Comparison of ENCODE assay signal across 10 cellular contexts in genomic region chr17:82235775-82236141, GRCh38. TPM values are rescaled to one million over a fixed set of nuclear protein-coding genes. Genes with fewer than 3 reads are reported as not detected.
A peak's percentile ranks its signal among the peaks of the same experiment; 100 is the strongest.
DNase-seq lines count a peak whose midpoint lies in the region; ATAC-seq and TF ChIP-seq lines count a peak whose summit lies in the region.
"Had no signal": no experiment of that assay in that cellular context is flagged by ENCODE, and none has a peak within 500 bp of the region (broad histone marks: within the 10 kb centered on the region; RNA-seq: fewer than 3 reads in every experiment).

No MANE protein-coding gene starts in this region.

- no peak overlapping the region for H2AFZ ChIP-seq in GM23338

- no peak overlapping the region for H3K4me3 ChIP-seq in A673 (ENCODE audit: low read depth, low read length, poor library complexity, severe bottlenecking)
- no peak overlapping the region for H3K4me3 ChIP-seq in GM23338
- no peak overlapping the region for H3K4me3 ChIP-seq in ovary
- no peak overlapping the region for H3K4me3 ChIP-seq in MG63
- H3K4me3 ChIP-seq: thoracic aorta had no signal

- H3K36me3 Mint-ChIP-seq in GM23338 (ENCODE audit: low read depth): no peaks in the 10 kb centered on the region; the same call in 2 of the 3 replicates
- H3K36me3 Mint-ChIP-seq in MCF 10A (ENCODE audit: insufficient read depth, unreplicated experiment): peaks cover 76% of the 10 kb centered on the region
- H3K36me3 Mint-ChIP-seq in T-cell: no peaks in the 10 kb centered on the region

- TF ChIP-seq EP300 in ovary (IDR thresholded peaks at IDR 0.05): no peak

- no peak for TF ChIP-seq POLR2A in ovary (IDR thresholded peaks at IDR 0.05)

- TF ChIP-seq CTCF in A673 (conservative IDR thresholded peaks at IDR 0.05; ENCODE audit: low read depth, low read length): no peak
- no peak for TF ChIP-seq CTCF in GM23338 (conservative IDR thresholded peaks at IDR 0.05; ENCODE audit: low read depth in 2 of 2)
- no peak for TF ChIP-seq CTCF in MCF 10A (IDR thresholded peaks at IDR 0.05; ENCODE audit: unreplicated experiment)
- no peak for TF ChIP-seq CTCF in ovary (IDR thresholded peaks at IDR 0.05)

- POLR2A ChIA-PET in A673 (lab: Charles Lee; ENCODE audit: low non-redundant PET) (no interaction called here), MCF 10A (lab: Yijun Ruan, JAX) (interaction anchor here (0.7 to 2.4 kb wide), 14 partner anchors 8 to 125 kb away, joined by 3 to 35 read pairs (median 4); partner anchors contain the start of genes CSNK1D and SECTM1), T-cell (lab: Charles Lee) (no interaction called here)

- CTCF ChIA-PET in A673 (lab: Charles Lee) (interaction anchor here (0.6 to 3.3 kb wide), 2 partner anchors 11 to 98 kb away, joined by 4 to 10 read pairs; partner anchors contain the start of gene SECTM1), MCF 10A (lab: Yijun Ruan, JAX) (interaction anchor here (0.6 to 2.4 kb wide), 11 partner anchors 19 to 293 kb away, joined by 3 to 15 read pairs (median 4); no protein-coding TSS in a partner anchor), T-cell (lab: Charles Lee) (interaction anchor here in 1 of 2 donors (0.8 to 1.1 kb wide), 5 partner anchors 30 to 88 kb away, joined by 4 to 7 read pairs (median 4); partner anchors contain the start of gene CD7)

- H3K9me3 Mint-ChIP-seq in GM23338 (no peaks in the 10 kb centered on the region), MCF 10A (ENCODE audit: unreplicated experiment) (no peaks in the 10 kb centered on the region), T-cell (no peaks in the 10 kb centered on the region)
- H3K9me3 Mint-ChIP-seq: activated T-helper 1 cell treated with anti-CD3 and anti-CD28 coated beads, Interleukin-12 subunit alpha, Interleukin-12 subunit beta, Interleukin-2, Interleukin-4 antibody, amounts not matched to agents 30 ng/mL and 10 ng/mL and 1 ng/mL, durations not matched to agents 14 hours and 24 hours and 36 hours had no signal

- H3K4me3 Mint-ChIP-seq in GM23338: no peak overlapping the region
- peak overlapping the region; percentile 16 for H3K4me3 Mint-ChIP-seq in MCF 10A (ENCODE audit: unreplicated experiment)
- H3K4me3 Mint-ChIP-seq in T-cell: no peak overlapping the region
- H3K4me3 Mint-ChIP-seq: activated T-helper 1 cell treated with anti-CD3 and anti-CD28 coated beads, Interleukin-12 subunit alpha, Interleukin-12 subunit beta, Interleukin-2, Interleukin-4 antibody, amounts not matched to agents 30 ng/mL and 10 ng/mL and 1 ng/mL, durations not matched to agents 14 hours and 24 hours and 36 hours had no signal

- H3K27me3 Mint-ChIP-seq in GM23338 (ENCODE audit: insufficient read depth, low read depth, poor library complexity) (peaks cover 16% of the 10 kb centered on the region), MCF 10A (ENCODE audit: insufficient read depth, unreplicated experiment) (no peaks in the 10 kb centered on the region), T-cell (no peaks in the 10 kb centered on the region)

- no peak overlapping the region for H3K27ac Mint-ChIP-seq in GM23338
- peak overlapping the region; percentile 39 for H3K27ac Mint-ChIP-seq in MCF 10A (ENCODE audit: low read depth, unreplicated experiment)
- H3K27ac Mint-ChIP-seq in T-cell: no peak overlapping the region
- H3K27ac Mint-ChIP-seq: activated T-helper 1 cell treated with anti-CD3 and anti-CD28 coated beads, Interleukin-12 subunit alpha, Interleukin-12 subunit beta, Interleukin-2, Interleukin-4 antibody, amounts not matched to agents 30 ng/mL and 10 ng/mL and 1 ng/mL, durations not matched to agents 14 hours and 24 hours and 36 hours had no signal

- peaks cover 2% of the 10 kb centered on the region; the same call in 1 of the 2 replicates for H3F3A ChIP-seq in GM23338 (replicated peaks; ENCODE audit: low read depth)

- H3K27me3 ChIP-seq in A673 (replicated peaks; ENCODE audit: insufficient read depth, low read depth, low read length, poor library complexity) (no peaks in the 10 kb centered on the region), GM23338 (ENCODE audit: insufficient read depth) (peaks cover 11% of the 10 kb centered on the region), ovary (no peaks in the 10 kb centered on the region), MG63 (no peaks in the 10 kb centered on the region)

- H3K9me2 ChIP-seq in GM23338 (ENCODE audit: insufficient read depth): no peaks in the 10 kb centered on the region

- intact Hi-C loops in A673 (cut with micrococcal nuclease; ENCODE audit: unreplicated experiment) (no loop called here), MCF 10A (cut with micrococcal nuclease) (no loop called here), ovary (cut with DNase I) (loop anchor here in 3 of 4 donors (2.0 to 10.0 kb wide), 4 partner anchors 59 to 87 kb away; no protein-coding TSS in a partner anchor)

- BruUV-seq in A673 (replicated peaks; lab: Mats Ljungman, UMichigan) (no TSS peak), MCF 10A (replicated peaks; lab: Mats Ljungman, UMichigan) (no TSS peak)

- no peak for DNase-seq in A673 (ENCODE audit: low spot score)
- DNase-seq in GM23338 (ENCODE audit: low spot score): no peak
- DNase-seq in MCF 10A (ENCODE audit: unreplicated experiment): peak; percentile 85
- DNase-seq in ovary: peak; percentile 61 to 74 (median 71)
- DNase-seq in MG63: no peak
- no peak for DNase-seq in anterior cingulate cortex (lab: John Stamatoyannopoulos, UW)
- DNase-seq in amygdala (lab: John Stamatoyannopoulos, UW): no peak
- DNase-seq in T-cell: no peak

- ATAC-seq in GM23338 (no peak; the same call in 2 of the 3 replicates), T-cell (replicated peaks in 1 of 4) (no peak)

- H3K4me1 Mint-ChIP-seq in GM23338: peaks cover 8% of the 10 kb centered on the region; the same call in 2 of the 3 replicates
- peaks cover 20% of the 10 kb centered on the region for H3K4me1 Mint-ChIP-seq in MCF 10A (ENCODE audit: insufficient read depth, unreplicated experiment)
- peaks cover 24 to 43% (median 30%) of the 10 kb centered on the region in 3 donors for H3K4me1 Mint-ChIP-seq in T-cell

- peak overlapping the region; percentile 35 for H3K27ac ChIP-seq in A673 (ENCODE audit: low read depth, low read length, poor library complexity, severe bottlenecking)
- 0 out of 2 replicates have a peak overlapping the region, but pooled peaks have one; percentile 19 for H3K27ac ChIP-seq in GM23338 (ENCODE audit: low read depth)
- peak overlapping the region in 1 of 2 donors; percentile 60 for H3K27ac ChIP-seq in ovary

- peaks cover 45% of the 10 kb centered on the region for H3K4me1 ChIP-seq in A673 (ENCODE audit: insufficient read depth, low read length, poor library complexity, severe bottlenecking)
- no peaks in the 10 kb centered on the region; the same call in 1 of the 2 replicates for H3K4me1 ChIP-seq in GM23338 (ENCODE audit: insufficient read depth)
- H3K4me1 ChIP-seq in ovary (ENCODE audit: insufficient read depth): peaks cover 48% of the 10 kb centered on the region

- H3K4me2 ChIP-seq in GM23338: no peak overlapping the region

- H3K36me3 ChIP-seq in A673 (ENCODE audit: insufficient read depth, low read length, poor library complexity, severe bottlenecking): no peaks in the 10 kb centered on the region
- no peaks in the 10 kb centered on the region for H3K36me3 ChIP-seq in GM23338 (ENCODE audit: insufficient read depth)
- no peaks in the 10 kb centered on the region for H3K36me3 ChIP-seq in ovary
- H3K36me3 ChIP-seq in MG63: peaks cover 90% of the 10 kb centered on the region

- 22 to 46% (median 27%) methylated on average over 15 of the region's 15 CpGs for WGBS in ovary, 3 donors

- no peaks in the 10 kb centered on the region for H3K79me2 ChIP-seq in GM23338 (replicated peaks; ENCODE audit: insufficient read depth)

- no peaks in the 10 kb centered on the region for H3K9me3 ChIP-seq in A673 (ENCODE audit: low read depth, low read length, poor library complexity, severe bottlenecking)
- H3K9me3 ChIP-seq in ovary: no peaks in the 10 kb centered on the region
- H3K9me3 ChIP-seq in MG63: no peaks in the 10 kb centered on the region
- H3K9me3 ChIP-seq: thoracic aorta had no signal

- no peaks in the 10 kb centered on the region; the same call in 1 of the 2 replicates for H4K20me1 ChIP-seq in GM23338 (replicated peaks; ENCODE audit: insufficient read depth)

TF ChIP-seq in GM23338, 12 proteins besides CTCF, POLR2A, EP300 and RAD21 (continues in another document):
- TF ChIP-seq JUNB (IDR thresholded peaks at IDR 0.05; ENCODE audit: unreplicated experiment) (no peak), EZH2 (IDR thresholded peaks at IDR 0.05; ENCODE audit: low read depth, unreplicated experiment) (no peak), ETS1 (IDR thresholded peaks at IDR 0.05) (no peak)

RNA-seq across cellular contexts. Expression of gene SLC16A3, which starts 6.9 kb away (rescaled TPM):
- 0.97 and 2.8 TPM in 2 replicates for total RNA-seq in A673 (2021)
- total RNA-seq in GM23338 (2014; rRNA removed; shearing (Covaris generic)): 10.6 and 14.4 TPM in 2 replicates
- 2.9 and 3.5 TPM in 2 replicates for polyA plus RNA-seq in GM23338 (2016; fragmentation: Nextera tagmentation; extraction: Ambion mirVana)
- total RNA-seq in MCF 10A (2022): 268 and 350 TPM in 2 replicates
- 10 to 100 TPM; 10.5 to 23.2 (median 18.0) TPM for total RNA-seq in ovary
- 1 to 10 TPM; 3.5 to 5.0 TPM for polyA plus RNA-seq in ovary
- 529 and 652 TPM in 2 replicates for total RNA-seq in MG63 (2014; rRNA removed; shearing (Covaris generic); ENCODE audit: low replicate concordance)
- 10 to 100 TPM; 31.9 to 47.3 (median 40.9) TPM for total RNA-seq in T-cell

RNA-seq across cellular contexts. Expression of gene CCDC57, which starts 23.1 kb away (rescaled TPM):
- total RNA-seq in A673 (2021) (43.6 and 58.8 TPM in 2 replicates), MCF 10A (2022) (86.8 and 87.3 TPM in 2 replicates), ovary (10 to 100 TPM; 22.9 to 65.0 (median 41.9) TPM), T-cell (100 to 1,000 TPM in 3 of 5 donors, 10 to 100 TPM in 2; 86.4 to 127 (median 103) TPM)
- total RNA-seq in GM23338 (2014; rRNA removed; shearing (Covaris generic)): 6.7 and 16.3 TPM in 2 replicates
- polyA plus RNA-seq in GM23338 (2016; fragmentation: Nextera tagmentation; extraction: Ambion mirVana) (6.4 and 7.0 TPM in 2 replicates), ovary (10 to 100 TPM in 1 of 2 donors, 1 to 10 TPM in 1; 7.7 to 22.2 TPM)
- total RNA-seq in MG63 (2014; rRNA removed; shearing (Covaris generic); ENCODE audit: low replicate concordance): 6.9 and 8.2 TPM in 2 replicates

RNA-seq across cellular contexts. Expression of gene CSNK1D, which starts 37.7 kb away (rescaled TPM):
- 139 and 150 TPM in 2 replicates for total RNA-seq in A673 (2021)
- total RNA-seq in GM23338 (2014; rRNA removed; shearing (Covaris generic)): 48.4 and 66.4 TPM in 2 replicates
- 43.5 and 55.3 TPM in 2 replicates for polyA plus RNA-seq in GM23338 (2016; fragmentation: Nextera tagmentation; extraction: Ambion mirVana)
- total RNA-seq in MCF 10A (2022): 191 and 193 TPM in 2 replicates
- 100 to 1,000 TPM in 5 of 7 donors, 10 to 100 TPM in 2; 46.0 to 160 (median 121) TPM for total RNA-seq in ovary
- polyA plus RNA-seq in ovary: 100 to 1,000 TPM in 1 of 2 donors, 10 to 100 TPM in 1; 81.2 to 134 TPM
- total RNA-seq in MG63 (2014; rRNA removed; shearing (Covaris generic); ENCODE audit: low replicate concordance): 60.2 and 104 TPM in 2 replicates
- 100 to 1,000 TPM; 177 to 273 (median 194) TPM for total RNA-seq in T-cell

Comparison
In these comparisons a context has a peak if more than half of its experiments do, and no peak if none do; other contexts are left out.
1. DNase-seq: peak in MCF 10A (single experiment) and ovary (5 of 5); none in A673 (single experiment), GM23338 (single experiment), MG63 (single experiment), anterior cingulate cortex (0 of 58), amygdala (0 of 56) and T-cell (0 of 34).
2. intact Hi-C loops: an anchor here in ovary (2.0 to 10.0 kb wide); none called in A673 and MCF 10A.